ENCODE assay signal across 8 cellular contexts in genomic region chr3:150041877-150042276, GRCh38.
"Had no signal": no experiment of that assay in that cellular context is flagged by ENCODE, and none has a peak within 500 bp of the region (broad histone marks: within the 10 kb centered on the region; RNA-seq: fewer than 3 reads in every experiment).

No MANE protein-coding gene starts in this region.

- H3K4me1 ChIP-seq: HAP-1 had no signal

- DNase-seq: GM23248, GOT3, H7, H9, HCEC 1CT, HFFc6 had no signal

- H3K9ac ChIP-seq: GM23248 had no signal

- H3K4me2 ChIP-seq: GM23338 had no signal

- H2AFZ ChIP-seq: GM23248, GM23338 had no signal

- H3K36me3 ChIP-seq: HAP-1 had no signal

- H3K9me3 ChIP-seq: HAP-1 had no signal

- H3K4me3 ChIP-seq: GM23248, GM23338, HAP-1 had no signal

- H3K27ac ChIP-seq: GM23248 had no signal
